ENCODE assay signal across 29 cellular contexts in the genomic region with DNA sequence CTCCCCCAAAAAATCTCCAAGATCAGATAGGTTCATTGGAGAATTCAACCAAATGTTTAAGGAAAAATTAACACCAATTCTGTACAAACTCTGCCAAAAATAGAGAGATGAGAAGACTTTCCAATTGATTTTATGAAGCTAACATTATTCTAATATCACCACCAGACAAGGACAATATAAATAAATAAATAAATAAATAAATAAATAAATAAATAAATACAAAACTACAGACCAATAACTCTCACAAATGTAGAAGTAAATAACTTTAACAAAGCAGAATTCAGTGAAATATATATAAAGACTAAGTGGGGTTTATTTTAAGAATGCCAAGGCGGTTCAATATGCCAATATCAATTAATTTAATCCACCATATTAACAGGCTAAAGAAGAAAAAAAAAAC.
DNase-seq lines count a peak whose midpoint lies in the region; ATAC-seq, FAIRE-seq and TF ChIP-seq lines count a peak whose summit lies in the region.
"Had no signal": no experiment of that assay in that cellular context is flagged by ENCODE, and none has a peak within 500 bp of the region (broad histone marks: within the 10 kb centered on the region; RNA-seq: fewer than 3 reads in every experiment).

No MANE protein-coding gene starts in this region.

- H2BK12ac ChIP-seq in mesenchymal stem cell (ENCODE audit: low read length in 2 of 2), result no peak overlapping the region

- H3K36me3 ChIP-seq in HEK293 (ENCODE audit: control insufficient read depth in 2 of 2, insufficient read depth in 1 of 2, low read length in 2 of 2), result no peaks in the 10 kb centered on the region
- no peaks in the 10 kb centered on the region for H3K36me3 ChIP-seq in mesenchymal stem cell (ENCODE audit: control insufficient read depth in 1 of 2, insufficient read depth in 2 of 2, low read depth in 1 of 2, low read length in 2 of 2)
- H3K36me3 ChIP-seq: BE2C; BLaER1; BLaER1 treated with 17β-estradiol and CSF1 and Interleukin-3, amounts not matched to agents 10 nM and 100 nM had no signal

- H2AK5ac ChIP-seq in mesenchymal stem cell (ENCODE audit: low read length, severe bottlenecking), result no peak overlapping the region

- POLR2A ChIA-PET in A549 (lab: Yijun Ruan, JAX) (no interaction called here), HEK293 (lab: Yijun Ruan, JAX) (no interaction called here)

- H3K4me3 ChIP-seq in A549, result no peak overlapping the region
- no peak overlapping the region for H3K4me3 ChIP-seq in HEK293 (ENCODE audit: low read depth, low read length)
- no peak overlapping the region for H3K4me3 ChIP-seq in mesenchymal stem cell (ENCODE audit: insufficient read depth in 1 of 2, low read depth in 1 of 2, low read length in 2 of 2)
- H3K4me3 ChIP-seq: BLaER1; BLaER1 treated with 17β-estradiol and CSF1 and Interleukin-3, amounts not matched to agents 10 nM and 100 nM had no signal

- no peak overlapping the region for H3K18ac ChIP-seq in mesenchymal stem cell (ENCODE audit: low read depth in 1 of 2, low read length in 2 of 2)

- no peak overlapping the region for H4K8ac ChIP-seq in mesenchymal stem cell (ENCODE audit: low read length)

- TF ChIP-seq POLR2A in A549 (IDR thresholded peaks at IDR 0.05; ENCODE audit: low read length), result no peak

- H3K9me3 ChIP-seq in A549 (no peaks in the 10 kb centered on the region), HEK293 (ENCODE audit: control insufficient read depth, insufficient read depth, low read depth, low read length) (no peaks in the 10 kb centered on the region; the same call in 1 of the 2 replicates), mesenchymal stem cell (ENCODE audit: control insufficient read depth, low read length) (peaks cover 10% of the 10 kb centered on the region)
- H3K9me3 ChIP-seq: BE2C, BLaER1, Caco-2 had no signal

- H2BK120ac ChIP-seq in mesenchymal stem cell (ENCODE audit: low read depth, low read length), result no peak overlapping the region

- DNase-seq in A549 (ENCODE audit: low read depth in 1 of 2, low spot score in 1 of 2) (no peak), T1000 (lab: John Stamatoyannopoulos, UW) (no peak), mesenchymal stem cell (no peak)
- DNase-seq: 8988T; ACHN; AML-193; BE2C; C1 segment of cervical spinal cord; Caco-2; Calu3; CD4-positive, alpha-beta memory T cell; CD4-positive, alpha-beta T cell; CD4-positive, CD25-positive, alpha-beta regulatory T cell; CD8-positive, alpha-beta memory T cell; CD8-positive, alpha-beta T cell; COR-L47; DMS 273 treated with DMSO at 0.1 percent for 48 hours; DMS153; DMS53; DMS79; DMS79 treated with DMSO at 0.1 percent for 48 hours; DND-41; EL had no signal

- no peak overlapping the region for H2AFZ ChIP-seq in mesenchymal stem cell (ENCODE audit: low read depth, low read length)

- H3K23ac ChIP-seq in mesenchymal stem cell (ENCODE audit: low read length in 2 of 2), result no peak overlapping the region

- no peak overlapping the region for H2BK15ac ChIP-seq in mesenchymal stem cell (ENCODE audit: low read depth, poor library complexity, severe bottlenecking)

- H4K91ac ChIP-seq in mesenchymal stem cell (ENCODE audit: low read length), result no peak overlapping the region

- H3K9ac ChIP-seq in mesenchymal stem cell (ENCODE audit: low read length), result no peak overlapping the region
- H3K9ac ChIP-seq: BLaER1; BLaER1 treated with 17β-estradiol and CSF1 and Interleukin-3, amounts not matched to agents 10 nM and 100 nM had no signal

- no peaks in the 10 kb centered on the region for H3K27me3 ChIP-seq in mesenchymal stem cell (ENCODE audit: control insufficient read depth in 1 of 2, insufficient read depth in 1 of 2, low read length in 2 of 2)
- H3K27me3 ChIP-seq: BE2C; BLaER1; BLaER1 treated with 17β-estradiol and CSF1 and Interleukin-3, amounts not matched to agents 10 nM and 100 nM had no signal

- 0% methylated on average over 1 of the region's 1 CpG for WGBS in A549 (ENCODE audit: missing lambda C conversion rate)
- WGBS in mesenchymal stem cell, result 100% methylated on average over 1 of the region's 1 CpG

- TF ChIP-seq CTCF in A549 (IDR thresholded peaks at IDR 0.05), result no peak
- TF ChIP-seq CTCF in HEK293 (tag by site-specific recombination; IDR thresholded peaks at IDR 0.05), result no peak

- H3K4me2 ChIP-seq in A549 (no peak overlapping the region), mesenchymal stem cell (ENCODE audit: low read length, poor library complexity, severe bottlenecking) (no peak overlapping the region)
- H3K4me2 ChIP-seq: BLaER1; BLaER1 treated with 17β-estradiol and CSF1 and Interleukin-3, amounts not matched to agents 10 nM and 100 nM had no signal

- no peak for ATAC-seq in A549
- ATAC-seq: CD8-positive, alpha-beta T cell had no signal

- CTCF ChIA-PET in A549 (lab: Yijun Ruan, JAX), result no interaction called here
- CTCF ChIA-PET in HEK293 (lab: Yijun Ruan, JAX), result interaction anchor here (0.6 kb wide), 1 partner anchor 434 kb away, joined by 3 read pairs; no protein-coding TSS in a partner anchor

- no peaks in the 10 kb centered on the region for H3K79me1 ChIP-seq in mesenchymal stem cell (replicated peaks; ENCODE audit: low read length, poor library complexity, severe bottlenecking)

- TF ChIP-seq RAD21 in A549 (conservative IDR thresholded peaks at IDR 0.05 in 1 of 2, IDR thresholded peaks at IDR 0.05 in 1 of 2), result no peak

- H3K27ac ChIP-seq in A549, result no peak overlapping the region
- H3K27ac ChIP-seq in HEK293 (ENCODE audit: extremely low read depth, low read depth, low read length), result no peak overlapping the region
- H3K27ac ChIP-seq in mesenchymal stem cell (ENCODE audit: low read length, poor library complexity, severe bottlenecking), result no peak overlapping the region
- H3K27ac ChIP-seq: 22Rv1; BLaER1; BLaER1 treated with 17β-estradiol and CSF1 and Interleukin-3, amounts not matched to agents 10 nM and 100 nM; C4-2B had no signal

- H3K14ac ChIP-seq in mesenchymal stem cell (ENCODE audit: low read length in 2 of 2), result no peak overlapping the region

- no peaks in the 10 kb centered on the region for H3K4me1 ChIP-seq in A549
- H3K4me1 ChIP-seq in HEK293 (ENCODE audit: control insufficient read depth, insufficient read depth, low read length), result no peaks in the 10 kb centered on the region
- H3K4me1 ChIP-seq in mesenchymal stem cell (ENCODE audit: control insufficient read depth, insufficient read depth, low read depth, low read length), result no peaks in the 10 kb centered on the region
- H3K4me1 ChIP-seq: BE2C; BLaER1; BLaER1 treated with 17β-estradiol and CSF1 and Interleukin-3, amounts not matched to agents 10 nM and 100 nM; Caco-2 had no signal

- FAIRE-seq in A549 (lab: Jason Lieb, UNC), result no peak
- FAIRE-seq: D721Med had no signal

- no peak for TF ChIP-seq EP300 in A549 (IDR thresholded peaks at IDR 0.05)

- H3K4ac ChIP-seq in mesenchymal stem cell (ENCODE audit: low read depth in 1 of 2, low read length in 2 of 2), result no peak overlapping the region

- no peak overlapping the region for H2BK5ac ChIP-seq in mesenchymal stem cell (ENCODE audit: low read depth, low read length, poor library complexity, severe bottlenecking)

TF ChIP-seq in A549, 52 proteins besides CTCF, POLR2A, EP300 and RAD21:
- TF ChIP-seq RARB (CRISPR knock-in tag; IDR thresholded peaks at IDR 0.05), result no peak
- TF ChIP-seq ZC3H11A (IDR thresholded peaks at IDR 0.05), result peak; percentile 79

TF ChIP-seq in HEK293, 187 proteins besides CTCF, POLR2A, EP300 and RAD21 (continues in another document):
- TF ChIP-seq ZNF654 (tag by site-specific recombination; IDR thresholded peaks at IDR 0.05; ENCODE audit: low read depth) (0 out of 2 replicates have a peak, but pooled peaks have one; percentile 12), ZNF266 (tag by site-specific recombination; IDR thresholded peaks at IDR 0.05; ENCODE audit: low read depth) (peak; percentile 68), ZNF707 (tag by site-specific recombination; IDR thresholded peaks at IDR 0.05) (no peak), ZNF433 (tag by site-specific recombination; IDR thresholded peaks at IDR 0.05; ENCODE audit: low read depth) (peak; percentile 64; the same call in 1 of the 2 replicates), ZNF510 (tag by site-specific recombination; IDR thresholded peaks at IDR 0.05; ENCODE audit: insufficient replicate concordance) (peak; percentile 34), ZNF140 (tag by site-specific recombination; IDR thresholded peaks at IDR 0.05) (peak; percentile 67), ZBTB8A (tag by site-specific recombination; IDR thresholded peaks at IDR 0.05) (peak; percentile 51), ZXDB (tag by site-specific recombination; IDR thresholded peaks at IDR 0.05) (0 out of 2 replicates have a peak, but pooled peaks have one; percentile 41), KLF10 (tag by site-specific recombination; IDR thresholded peaks at IDR 0.05) (no peak)
- TF ChIP-seq, protein P1, sequence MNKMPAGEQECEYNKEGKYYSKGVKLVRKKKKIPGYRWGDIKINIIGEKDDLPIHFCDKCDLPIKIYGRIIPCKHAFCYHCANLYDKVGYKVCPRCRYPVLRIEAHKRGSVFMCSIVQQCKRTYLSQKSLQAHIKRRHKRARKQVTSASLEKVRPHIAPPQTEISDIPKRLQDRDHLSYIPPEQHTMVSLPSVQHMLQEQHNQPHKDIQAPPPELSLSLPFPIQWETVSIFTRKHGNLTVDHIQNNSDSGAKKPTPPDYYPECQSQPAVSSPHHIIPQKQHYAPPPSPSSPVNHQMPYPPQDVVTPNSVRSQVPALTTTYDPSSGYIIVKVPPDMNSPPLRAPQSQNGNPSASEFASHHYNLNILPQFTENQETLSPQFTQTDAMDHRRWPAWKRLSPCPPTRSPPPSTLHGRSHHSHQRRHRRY (tag by site-specific recombination; IDR thresholded peaks at IDR 0.05), result no peak
- TF ChIP-seq, protein P2, sequence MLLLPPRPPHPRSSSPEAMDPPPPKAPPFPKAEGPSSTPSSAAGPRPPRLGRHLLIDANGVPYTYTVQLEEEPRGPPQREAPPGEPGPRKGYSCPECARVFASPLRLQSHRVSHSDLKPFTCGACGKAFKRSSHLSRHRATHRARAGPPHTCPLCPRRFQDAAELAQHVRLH (tag by site-specific recombination; IDR thresholded peaks at IDR 0.05), result no peak
